11 cellular contexts compared by ENCODE assay signal in genomic region chr5:72013741-72014703, GRCh38.
DNase-seq lines count a peak whose midpoint lies in the region; ATAC-seq, FAIRE-seq and TF ChIP-seq lines count a peak whose summit lies in the region.
"Had no signal": no experiment of that assay in that cellular context is flagged by ENCODE, and none has a peak within 500 bp of the region (broad histone marks: within the 10 kb centered on the region; RNA-seq: fewer than 3 reads in every experiment).

No MANE protein-coding gene starts in this region.

- no peaks in the 10 kb centered on the region for H3K36me3 ChIP-seq in body of pancreas (replicated peaks in 1 of 2; ENCODE audit: insufficient read depth in 1 of 2, low read depth in 2 of 2)
- H3K36me3 ChIP-seq: suprapubic skin had no signal

- no peak for TF ChIP-seq CTCF in body of pancreas (IDR thresholded peaks at IDR 0.05)

- TF ChIP-seq POLR2A in body of pancreas (IDR thresholded peaks at IDR 0.05) (no peak), GM12892 (IDR thresholded peaks at IDR 0.05; ENCODE audit: low read depth, low read length) (no peak)

- H3K27me3 ChIP-seq in body of pancreas, result no peaks in the 10 kb centered on the region
- H3K27me3 ChIP-seq: suprapubic skin had no signal

- H3K36me3 Mint-ChIP-seq in T-helper 17 cell (ENCODE audit: low read depth), result no peaks in the 10 kb centered on the region

- H3K9me3 ChIP-seq in body of pancreas (no peaks in the 10 kb centered on the region), T-helper 17 cell (ENCODE audit: control insufficient read depth, low read length, poor library complexity, severe bottlenecking) (no peaks in the 10 kb centered on the region)
- H3K9me3 ChIP-seq: suprapubic skin had no signal

- no peak overlapping the region for H3K4me3 ChIP-seq in body of pancreas
- H3K4me3 ChIP-seq: suprapubic skin had no signal

- 53 to 57% methylated on average over 12 of the region's 12 CpGs for WGBS in body of pancreas, 2 donors

- peaks cover 6% of the 10 kb centered on the region for H3K4me1 ChIP-seq in body of pancreas

- no peak for ATAC-seq in body of pancreas
- ATAC-seq in T-helper 17 cell, result no peak

- H3K27ac Mint-ChIP-seq in T-helper 17 cell, result no peak overlapping the region
- H3K27ac Mint-ChIP-seq: B cell had no signal

- H3K4me1 Mint-ChIP-seq in T-helper 17 cell, result no peaks in the 10 kb centered on the region
- H3K4me1 Mint-ChIP-seq: B cell had no signal

- H3K27ac ChIP-seq in body of pancreas, result no peak overlapping the region
- H3K27ac ChIP-seq: suprapubic skin had no signal

- peak; percentile 64 for DNase-seq in Ammon's horn (ENCODE audit: low spot score)
- DNase-seq in NCI-H2029 (lab: John Stamatoyannopoulos, UW), result peak; percentile 83
- peak in 3 of 4 donors; percentile 17 to 33 (median 24) for DNase-seq in body of pancreas
- DNase-seq in left kidney (ENCODE audit: low read depth, low spot score), result peak; percentile 92
- no peak for DNase-seq in T-helper 17 cell
- DNase-seq in GM12892 (ENCODE audit: insufficient read length), result no peak
- DNase-seq in stimulated activated CD4-positive, alpha-beta T cell treated with anti-CD3 and anti-CD28 coated beads, Interleukin-12 subunit alpha, Interleukin-12 subunit beta, amount 100 ng/mL, for 4 hours, result no peak
- DNase-seq in HuH-7.5 (ENCODE audit: low spot score), result no peak
- DNase-seq: stimulated activated CD4-positive, alpha-beta T cell treated with anti-CD3 and anti-CD28 coated beads, Interleukin-1b, Interleukin-23, amount 100 ng/mL, for 48 hours had no signal

- peaks cover 24% of the 10 kb centered on the region for H3K27me3 Mint-ChIP-seq in T-helper 17 cell

- no peak overlapping the region for H3K4me3 Mint-ChIP-seq in T-helper 17 cell
- H3K4me3 Mint-ChIP-seq: B cell had no signal

- intact Hi-C loops in body of pancreas (cut with DNase I), result no loop called here

- FAIRE-seq in GM12892 (lab: Jason Lieb, UNC), result no peak

Comparison
In these comparisons a context has a peak if more than half of its experiments do, and no peak if none do; other contexts are left out.
1. DNase-seq: peak in Ammon's horn (single experiment), NCI-H2029 (single experiment), body of pancreas (3 of 4) and left kidney (single experiment); none in T-helper 17 cell (0 of 3), GM12892 (single experiment), stimulated activated CD4-positive, alpha-beta T cell treated with anti-CD3 and anti-CD28 coated beads, Interleukin-12 subunit alpha, Interleukin-12 subunit beta, amount 100 ng/mL, for 4 hours (single experiment) and HuH-7.5 (single experiment).